ENCODE assay signal across 11 cellular contexts in genomic region chr2:168371273-168371992, GRCh38.
DNase-seq lines count a peak whose midpoint lies in the region; ATAC-seq, FAIRE-seq and TF ChIP-seq lines count a peak whose summit lies in the region.
"Had no signal": no experiment of that assay in that cellular context is flagged by ENCODE, and none has a peak within 500 bp of the region (broad histone marks: within the 10 kb centered on the region; RNA-seq: fewer than 3 reads in every experiment).

No MANE protein-coding gene starts in this region.

- H3K27me3 Mint-ChIP-seq in natural killer cell treated with Interleukin-12 subunit alpha and Interleukin-12 subunit beta and Interleukin-15 and Interleukin-18, amount 100 ng/mL, for 72 hours: no peaks in the 10 kb centered on the region

- peak overlapping the region; percentile 43 to 72 for H3K27ac Mint-ChIP-seq in natural killer cell treated with Interleukin-12 subunit alpha and Interleukin-12 subunit beta and Interleukin-15 and Interleukin-18, amount 100 ng/mL, for 72 hours

- no peak overlapping the region for H3K4me3 ChIP-seq in pancreas
- no peak overlapping the region for H3K4me3 ChIP-seq in WERI-Rb-1 (ENCODE audit: low read depth, low read length)

- FAIRE-seq in pancreas (lab: Jason Lieb, UNC): no peak
- FAIRE-seq: endometrium had no signal

- no peak overlapping the region for H3K27ac ChIP-seq in pancreas
- H3K27ac ChIP-seq in WERI-Rb-1: no peak overlapping the region

- 82 to 91% methylated on average over 4 of the region's 4 CpGs for WGBS in pancreas, 2 donors

- H3K4me1 Mint-ChIP-seq in natural killer cell treated with Interleukin-12 subunit alpha and Interleukin-12 subunit beta and Interleukin-15 and Interleukin-18, amount 100 ng/mL, for 72 hours (ENCODE audit: low read depth in 2 of 2): peaks cover 20 to 46% of the 10 kb centered on the region in 2 donors

- TF ChIP-seq CTCF in pancreas (IDR thresholded peaks at IDR 0.05) (no peak), WERI-Rb-1 (IDR thresholded peaks at IDR 0.05; ENCODE audit: low read depth, low read length) (no peak)

- peaks cover 33% of the 10 kb centered on the region for H3K36me3 Mint-ChIP-seq in natural killer cell treated with Interleukin-12 subunit alpha and Interleukin-12 subunit beta and Interleukin-15 and Interleukin-18, amount 100 ng/mL, for 72 hours

- H3K9me3 Mint-ChIP-seq in natural killer cell treated with Interleukin-12 subunit alpha and Interleukin-12 subunit beta and Interleukin-15 and Interleukin-18, amount 100 ng/mL, for 72 hours: peaks cover 3% of the 10 kb centered on the region

- H3K27me3 ChIP-seq in pancreas (no peaks in the 10 kb centered on the region), WERI-Rb-1 (ENCODE audit: insufficient read depth, low read depth, severe bottlenecking) (no peaks in the 10 kb centered on the region)

- H3K36me3 ChIP-seq in pancreas (no peaks in the 10 kb centered on the region), WERI-Rb-1 (no peaks in the 10 kb centered on the region)

- no peaks in the 10 kb centered on the region for H3K9me3 ChIP-seq in pancreas
- no peaks in the 10 kb centered on the region for H3K9me3 ChIP-seq in WERI-Rb-1 (ENCODE audit: severe bottlenecking)

- ATAC-seq in GM19035 (IDR thresholded peaks at IDR 0.05; ENCODE audit: unreplicated experiment) (peak; percentile 79), GM21737 (IDR thresholded peaks at IDR 0.05; ENCODE audit: unreplicated experiment) (peak; percentile 94), HG03469 (IDR thresholded peaks at IDR 0.05; ENCODE audit: unreplicated experiment) (peak; percentile 76), pancreas (no peak)
- peak; percentile 70 to 81 for ATAC-seq in natural killer cell treated with Interleukin-12 subunit alpha and Interleukin-12 subunit beta and Interleukin-15 and Interleukin-18, amount 100 ng/mL, for 72 hours
- ATAC-seq: sciatic nerve had no signal

- intact Hi-C loops in pancreas (cut with DNase I): no loop called here

- no peaks in the 10 kb centered on the region for H3K4me1 ChIP-seq in pancreas

- H3K4me3 Mint-ChIP-seq in natural killer cell treated with Interleukin-12 subunit alpha and Interleukin-12 subunit beta and Interleukin-15 and Interleukin-18, amount 100 ng/mL, for 72 hours: peak overlapping the region; percentile 40

- DNase-seq in natural killer cell treated with Interleukin-12 subunit alpha and Interleukin-12 subunit beta and Interleukin-15 and Interleukin-18, amount 100 ng/mL, for 72 hours (ENCODE audit: low spot score): no peak
- no peak for DNase-seq in HT-29 (ENCODE audit: low spot score)
- no peak for DNase-seq in pancreas
- DNase-seq in WERI-Rb-1: no peak
- DNase-seq: GDM1, NCI-H1092 had no signal

Comparison
In these comparisons a context has a peak if more than half of its experiments do, and no peak if none do; other contexts are left out.
1. ATAC-seq: peak in GM19035 (single experiment), GM21737 (single experiment), HG03469 (single experiment) and natural killer cell treated with Interleukin-12 subunit alpha and Interleukin-12 subunit beta and Interleukin-15 and Interleukin-18, amount 100 ng/mL, for 72 hours (2 of 2); none in pancreas (0 of 4).